Comparison of ENCODE assay signal across 21 cellular contexts in the genomic region with DNA sequence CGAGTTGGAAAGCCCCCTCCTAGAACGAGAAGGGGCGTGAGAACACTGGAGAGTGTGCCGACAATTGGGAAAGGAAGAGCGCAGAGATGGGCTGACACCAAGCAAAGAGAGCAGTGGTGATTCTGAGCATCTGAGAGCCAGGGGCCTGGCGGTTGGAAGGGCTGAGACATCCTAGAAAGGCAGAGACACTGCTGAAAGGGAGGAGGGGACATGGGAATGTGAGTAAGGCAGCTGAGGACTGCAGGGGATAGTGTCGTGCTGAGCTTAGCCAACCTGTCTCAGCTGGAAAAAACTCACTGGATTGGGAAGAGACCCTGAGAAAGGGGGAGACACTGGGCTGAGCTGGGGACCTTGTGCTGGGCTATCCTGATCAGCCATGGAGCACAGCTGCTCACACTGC.
"Had no signal": no experiment of that assay in that cellular context is flagged by ENCODE, and none has a peak within 500 bp of the region (broad histone marks: within the 10 kb centered on the region; RNA-seq: fewer than 3 reads in every experiment).

No MANE protein-coding gene starts in this region.

- H3K4me1 Mint-ChIP-seq: activated naive CD8-positive, alpha-beta T cell treated with anti-CD3 and anti-CD28 coated beads, Interleukin-2, amount 10 ng/mL, durations not matched to agents 7 days and 5 days; naive B cell had no signal

- H3K36me3 ChIP-seq: left lung, tibial artery, uterus, WERI-Rb-1 had no signal

- H3K36me3 Mint-ChIP-seq: activated CD4-positive, alpha-beta memory T cell treated with anti-CD3 and anti-CD28 coated beads for 36 hours; activated naive CD8-positive, alpha-beta T cell treated with anti-CD3 and anti-CD28 coated beads, Interleukin-2, amount 10 ng/mL, durations not matched to agents 7 days and 5 days; naive B cell had no signal

- H3K27me3 ChIP-seq: body of pancreas, hepatocyte, left lung, tibial artery, uterus had no signal

- H3K4me1 ChIP-seq: body of pancreas, left lung, tibial artery, uterus had no signal

- H2AFZ ChIP-seq: hepatocyte had no signal

- H3K79me2 ChIP-seq: hepatocyte had no signal

- H3K9me3 Mint-ChIP-seq: activated CD4-positive, alpha-beta memory T cell treated with anti-CD3 and anti-CD28 coated beads for 36 hours; activated naive CD8-positive, alpha-beta T cell treated with anti-CD3 and anti-CD28 coated beads, Interleukin-2, amount 10 ng/mL, durations not matched to agents 7 days and 5 days; effector memory CD8-positive, alpha-beta T cell; naive B cell had no signal

- H3K9me3 ChIP-seq: body of pancreas, left lung, mucosa of descending colon, tibial artery, uterus had no signal

- H3K27ac Mint-ChIP-seq: activated CD4-positive, alpha-beta memory T cell treated with anti-CD3 and anti-CD28 coated beads for 36 hours; activated naive CD8-positive, alpha-beta T cell treated with anti-CD3 and anti-CD28 coated beads, Interleukin-2, amount 10 ng/mL, durations not matched to agents 7 days and 5 days had no signal

- H3K4me3 ChIP-seq: body of pancreas, hepatocyte, left lung, mucosa of descending colon, tibial artery, uterus had no signal

- H3K4me3 Mint-ChIP-seq: activated CD4-positive, alpha-beta memory T cell treated with anti-CD3 and anti-CD28 coated beads for 36 hours; activated naive CD8-positive, alpha-beta T cell treated with anti-CD3 and anti-CD28 coated beads, Interleukin-2, amount 10 ng/mL, durations not matched to agents 7 days and 5 days; effector memory CD8-positive, alpha-beta T cell; naive B cell had no signal

- DNase-seq: activated CD4-positive, alpha-beta memory T cell treated with anti-CD3 and anti-CD28 coated beads for 36 hours; activated naive CD8-positive, alpha-beta T cell treated with anti-CD3 and anti-CD28 coated beads, Interleukin-2, amount 10 ng/mL, durations not matched to agents 7 days and 5 days; activated T-cell treated with anti-CD3 and anti-CD28 coated beads for 4 hours; amygdala; body of pancreas; effector memory CD8-positive, alpha-beta T cell; foreskin fibroblast; kidney; left lung; mucosa of descending colon; naive B cell; stimulated activated CD4-positive, alpha-beta T cell treated with anti-CD3 and anti-CD28 coated beads, Interleukin-2, amount 100 ng/mL, for 24 hours; stimulated activated naive CD8-positive, alpha-beta T cell treated with anti-CD3 and anti-CD28 coated beads, Interleukin-15, Interleukin-2, amounts not matched to agents 100 U/mL and 50 U/mL, for 24 hours; substantia nigra; SW 1271; T-helper 2 cell; tibial artery; uterus; WERI-Rb-1 had no signal

- H3K27me3 Mint-ChIP-seq: activated CD4-positive, alpha-beta memory T cell treated with anti-CD3 and anti-CD28 coated beads for 36 hours had no signal

- H3K4me2 ChIP-seq: hepatocyte had no signal

- H3K27ac ChIP-seq: body of pancreas, epithelial cell of prostate, hepatocyte, left lung, tibial artery, uterus, WERI-Rb-1 had no signal
